20 cellular contexts compared by ENCODE assay signal in the genomic region with DNA sequence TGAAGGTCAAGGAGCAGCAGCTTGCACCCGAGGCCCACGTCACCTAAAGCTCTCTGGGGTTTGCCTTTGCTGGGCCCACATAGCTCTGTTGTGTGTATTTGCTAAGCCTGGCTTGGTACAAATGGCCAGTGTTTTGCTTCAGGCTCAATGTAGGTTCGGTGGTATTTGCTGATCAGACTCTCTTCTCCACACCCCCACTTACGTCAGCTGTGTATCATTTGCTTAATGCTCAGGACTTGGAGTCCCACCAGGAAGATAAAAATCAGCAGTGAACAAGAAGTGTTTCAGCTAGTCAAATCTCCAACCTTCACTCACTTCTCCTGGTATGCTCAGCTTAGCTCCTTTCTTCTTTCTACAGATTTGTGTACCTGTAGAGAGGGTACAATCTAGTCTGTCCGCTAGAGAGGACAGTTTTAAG. TPM values are rescaled to one million over a fixed set of nuclear protein-coding genes. Genes with fewer than 3 reads are reported as not detected.
DNase-seq lines count a peak whose midpoint lies in the region; ATAC-seq, FAIRE-seq and TF ChIP-seq lines count a peak whose summit lies in the region.
"Had no signal": no experiment of that assay in that cellular context is flagged by ENCODE, and none has a peak within 500 bp of the region (broad histone marks: within the 10 kb centered on the region; RNA-seq: fewer than 3 reads in every experiment).

No MANE protein-coding gene starts in this region.

- peak overlapping the region; percentile 86 for H3K27ac ChIP-seq in 22Rv1
- peak overlapping the region in 3 of 5 donors; percentile 6 to 47 (median 46) for H3K27ac ChIP-seq in adrenal gland
- H3K27ac ChIP-seq: SJCRH30 had no signal

- H3K36me3 ChIP-seq in adrenal gland (replicated peaks in 1 of 2): no peaks in the 10 kb centered on the region
- H3K36me3 ChIP-seq: SJCRH30 had no signal

- no peaks in the 10 kb centered on the region for H3K27me3 ChIP-seq in adrenal gland
- H3K27me3 ChIP-seq: SJCRH30 had no signal

- H3K27ac Mint-ChIP-seq in type B pancreatic cell: no peak overlapping the region
- H3K27ac Mint-ChIP-seq: activated naive CD8-positive, alpha-beta T cell treated with anti-CD3 and anti-CD28 coated beads, Interleukin-2, amount 50 U/mL, for 24 hours; activated T-cell treated with anti-CD3 and anti-CD28 coated beads, Interleukin-2, amount 50 U/mL, for 24 hours; CD14-positive monocyte; naive B cell had no signal

- peak in 1 of 2 donors; percentile 19 for TF ChIP-seq POLR2A in adrenal gland (IDR thresholded peaks at IDR 0.05)

- no peaks in the 10 kb centered on the region for H3K4me1 ChIP-seq in adrenal gland (replicated peaks in 1 of 2)
- H3K4me1 ChIP-seq: SJCRH30 had no signal

- TF ChIP-seq CTCF in 22Rv1 (IDR thresholded peaks at IDR 0.05) (no peak), adrenal gland (IDR thresholded peaks at IDR 0.05) (no peak), type B pancreatic cell (conservative IDR thresholded peaks at IDR 0.05) (no peak)

- peaks cover 5% of the 10 kb centered on the region for H3K4me1 Mint-ChIP-seq in type B pancreatic cell (ENCODE audit: unreplicated experiment)

- H3K9me3 ChIP-seq in adrenal gland (replicated peaks in 1 of 3): no peaks in the 10 kb centered on the region
- H3K9me3 ChIP-seq: SJCRH30 had no signal

- no peak overlapping the region for H3K4me3 Mint-ChIP-seq in type B pancreatic cell
- H3K4me3 Mint-ChIP-seq: activated naive CD8-positive, alpha-beta T cell treated with anti-CD3 and anti-CD28 coated beads, Interleukin-2, amount 50 U/mL, for 24 hours; activated T-cell treated with anti-CD3 and anti-CD28 coated beads, Interleukin-2, amount 50 U/mL, for 24 hours; CD14-positive monocyte; naive B cell had no signal

- no peak for FAIRE-seq in urothelium cell line (lab: Jason Lieb, UNC)

- intact Hi-C loops in adrenal gland (cut with DNase I): no loop called here

- H3K4me3 ChIP-seq in adrenal gland: no peak overlapping the region
- H3K4me3 ChIP-seq: SJCRH30 had no signal

- ATAC-seq in HG03135 (IDR thresholded peaks at IDR 0.05; ENCODE audit: unreplicated experiment): no peak
- ATAC-seq: activated naive CD8-positive, alpha-beta T cell treated with anti-CD3 and anti-CD28 coated beads, Interleukin-2, amount 50 U/mL, for 24 hours; left cardiac atrium had no signal

- WGBS in adrenal gland, 4 donors: 51 to 75% (median 63%) methylated on average over 3 to 5 of the region's 5 CpGs

- H3K36me3 Mint-ChIP-seq in type B pancreatic cell: no peaks in the 10 kb centered on the region
- H3K36me3 Mint-ChIP-seq: CD14-positive monocyte, naive B cell had no signal

- no peaks in the 10 kb centered on the region for H3K9me3 Mint-ChIP-seq in type B pancreatic cell
- H3K9me3 Mint-ChIP-seq: activated naive CD8-positive, alpha-beta T cell treated with anti-CD3 and anti-CD28 coated beads, Interleukin-2, amount 50 U/mL, for 24 hours; activated T-cell treated with anti-CD3 and anti-CD28 coated beads, Interleukin-2, amount 50 U/mL, for 24 hours; CD14-positive monocyte; naive B cell had no signal

- H3K27me3 Mint-ChIP-seq in type B pancreatic cell: peaks cover 5% of the 10 kb centered on the region
- H3K27me3 Mint-ChIP-seq: activated naive CD8-positive, alpha-beta T cell treated with anti-CD3 and anti-CD28 coated beads, Interleukin-2, amount 50 U/mL, for 24 hours; activated T-cell treated with anti-CD3 and anti-CD28 coated beads, Interleukin-2, amount 50 U/mL, for 24 hours had no signal

- peak in 5 of 7 donors; percentile 23 to 69 (median 61) for DNase-seq in adrenal gland
- peak; percentile 77 for DNase-seq in fibroblast of the conjunctiva (ENCODE audit: low read depth)
- peak; percentile 18 for DNase-seq in renal cortical epithelial cell (ENCODE audit: low read depth)
- DNase-seq in type B pancreatic cell (ENCODE audit: extremely low spot score, unreplicated experiment): no peak
- no peak for DNase-seq in urothelium cell line (ENCODE audit: low spot score)
- no peak for DNase-seq in medulla oblongata (ENCODE audit: extremely low spot score)
- DNase-seq: activated CD4-positive, alpha-beta T cell treated with anti-CD3 and anti-CD28 coated beads, Interleukin-2, amount 50 U/mL, for 1 hour; activated naive CD8-positive, alpha-beta T cell treated with anti-CD3 and anti-CD28 coated beads, Interleukin-2, amount 50 U/mL, for 24 hours; activated T-cell treated with anti-CD3 and anti-CD28 coated beads, Interleukin-2, amount 50 U/mL, for 24 hours; left cardiac atrium; naive B cell; NCI-H1436 treated with DMSO at 0.1 percent for 48 hours; posterior cingulate gyrus; SJCRH30; stimulated activated CD4-positive, alpha-beta T cell treated with anti-CD3 and anti-CD28 coated beads, Interleukin-15, amount 100 ng/mL, for 24 hours; T1000 had no signal

RNA-seq across cellular contexts. Expression of gene RFESD, which starts 4.8 kb away (rescaled TPM):
- total RNA-seq in adrenal gland (1 to 10 TPM in 6 of 8 donors, under 1 TPM in 2; 0.43 to 3.6 (median 2.6) TPM), renal cortical epithelial cell (1.2 and 2.4 TPM in 2 replicates), type B pancreatic cell (ENCODE audit: low replicate concordance) (1.6 and 2.5 TPM in 2 replicates)
- 1 to 10 TPM; 1.9 to 4.8 (median 2.5) TPM for polyA plus RNA-seq in adrenal gland

RNA-seq across cellular contexts. Expression of gene GPR150, which starts 21.9 kb away (rescaled TPM):
- total RNA-seq in adrenal gland (under 1 TPM; 0.12 to 0.74 (median 0.35) TPM), renal cortical epithelial cell (0.69 TPM in 1 of 2 replicates, not detected in the other), type B pancreatic cell (ENCODE audit: low replicate concordance) (not detected in 2 replicates)
- polyA plus RNA-seq in adrenal gland: under 1 TPM; 0.03 to 0.40 (median 0.11) TPM
- total RNA-seq: A172, SJCRH30 had no signal
- polyA plus RNA-seq: CD14-positive monocyte had no signal

RNA-seq across cellular contexts. Expression of gene SPATA9, which starts 41.0 kb away (rescaled TPM):
- total RNA-seq in adrenal gland (1 to 10 TPM in 1 of 8 donors, under 1 TPM in 3, not detected in 4; 0.36 to 1.8 (median 0.59) TPM), renal cortical epithelial cell (0.20 TPM in 1 of 2 replicates, not detected in the other), type B pancreatic cell (ENCODE audit: low replicate concordance) (0.29 TPM in 2 replicates)
- polyA plus RNA-seq in adrenal gland: 1 to 10 TPM in 1 of 3 donors, under 1 TPM in 1, not detected in 1; 0.26 to 2.7 TPM
- total RNA-seq: A172 had no signal
- polyA plus RNA-seq: CD14-positive monocyte had no signal

Comparison
In these comparisons a context has a peak if more than half of its experiments do, and no peak if none do; other contexts are left out.
1. DNase-seq: peak in adrenal gland (5 of 7), fibroblast of the conjunctiva (single experiment) and renal cortical epithelial cell (single experiment); none in type B pancreatic cell (single experiment), urothelium cell line (single experiment) and medulla oblongata (single experiment).